9 cellular contexts compared by ENCODE assay signal in the genomic region with DNA sequence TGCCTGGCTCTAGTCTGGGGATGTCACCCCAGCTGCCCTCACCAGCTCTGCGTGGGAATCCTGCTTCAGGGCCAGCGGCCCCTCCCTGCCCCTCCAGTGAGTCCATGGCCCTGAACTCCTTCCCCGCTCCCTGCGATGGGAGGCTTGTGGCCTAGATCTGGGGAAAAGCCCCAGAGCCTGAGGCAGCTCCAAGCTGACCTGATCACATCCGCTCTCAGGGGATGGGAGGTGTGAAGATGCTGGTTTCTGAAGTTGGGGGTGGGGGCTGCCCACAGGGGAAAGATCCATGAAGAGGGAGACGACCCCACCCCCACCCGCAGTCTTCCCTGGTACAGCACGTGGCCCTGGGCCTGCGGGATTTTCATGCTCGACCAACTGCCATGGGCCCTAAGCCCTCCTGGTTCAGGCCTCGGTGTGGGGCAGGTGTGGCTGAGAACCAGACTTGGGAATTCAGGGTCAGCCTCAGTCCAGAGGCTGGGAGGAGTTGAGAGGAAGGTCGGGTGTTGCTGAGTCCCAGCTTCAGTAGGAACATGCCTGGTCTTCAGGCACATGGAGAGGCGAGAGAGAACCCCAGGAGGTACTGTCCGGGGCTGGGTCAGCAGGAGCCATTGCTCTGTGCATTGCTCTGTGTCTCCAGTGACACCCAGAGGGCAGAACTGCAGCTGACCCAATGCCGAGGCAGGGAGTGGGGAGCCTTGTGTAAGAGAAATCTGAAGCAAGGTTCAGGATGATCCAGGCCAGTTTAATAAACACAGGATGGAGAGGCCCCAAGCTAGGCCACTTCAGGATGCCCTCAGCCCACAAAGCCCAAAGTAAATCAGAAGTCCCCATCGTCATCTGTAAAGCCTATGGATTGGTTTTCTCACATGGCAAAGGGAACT.
DNase-seq lines count a peak whose midpoint lies in the region; ATAC-seq and TF ChIP-seq lines count a peak whose summit lies in the region.
"Had no signal": no experiment of that assay in that cellular context is flagged by ENCODE, and none has a peak within 500 bp of the region (broad histone marks: within the 10 kb centered on the region; RNA-seq: fewer than 3 reads in every experiment).

No MANE protein-coding gene starts in this region.

- peak; percentile 27 to 29 for ATAC-seq in lower lobe of right lung
- ATAC-seq in GM19463 (IDR thresholded peaks at IDR 0.05; ENCODE audit: unreplicated experiment), result no peak
- ATAC-seq in GM21717 (IDR thresholded peaks at IDR 0.05; ENCODE audit: unreplicated experiment), result no peak
- no peak for ATAC-seq in HG02623 (IDR thresholded peaks at IDR 0.05; ENCODE audit: unreplicated experiment)

- TF ChIP-seq EP300 in tibial nerve (IDR thresholded peaks at IDR 0.05), result no peak

- H4K20me1 ChIP-seq in GM23248 (ENCODE audit: insufficient read depth), result no peaks in the 10 kb centered on the region

- peak; percentile 7; the same call in 1 of the 2 replicates for TF ChIP-seq CTCF in AG04450 (IDR thresholded peaks at IDR 0.05; ENCODE audit: low read depth, low read length)
- TF ChIP-seq CTCF in breast epithelium (IDR thresholded peaks at IDR 0.05), result no peak
- TF ChIP-seq CTCF in lower lobe of right lung (IDR thresholded peaks at IDR 0.05), result no peak
- no peak for TF ChIP-seq CTCF in tibial nerve (IDR thresholded peaks at IDR 0.05)

- H3F3A ChIP-seq in GM23248 (ENCODE audit: insufficient read depth), result no peaks in the 10 kb centered on the region

- H3K9me2 ChIP-seq in GM23248 (ENCODE audit: insufficient read depth), result no peaks in the 10 kb centered on the region

- H3K4me3 ChIP-seq in AG04450 (ENCODE audit: low read depth, low read length), result no peak overlapping the region
- H3K4me3 ChIP-seq in GM23248, result no peak overlapping the region
- no peak overlapping the region for H3K4me3 ChIP-seq in breast epithelium
- H3K4me3 ChIP-seq in lower lobe of right lung, result no peak overlapping the region
- no peak overlapping the region for H3K4me3 ChIP-seq in tibial nerve

- DNase-seq in AG04450 (ENCODE audit: low read depth, low spot score), result no peak
- peak; percentile 53 for DNase-seq in GM23248
- DNase-seq in breast epithelium (ENCODE audit: low spot score in 2 of 2), result no peak
- no peak for DNase-seq in lower lobe of right lung
- DNase-seq in tibial nerve (ENCODE audit: low spot score in 2 of 2), result no peak

- H3K79me2 ChIP-seq in GM23248 (ENCODE audit: insufficient read depth), result no peaks in the 10 kb centered on the region

- H3K4me1 ChIP-seq in GM23248 (ENCODE audit: insufficient read depth) (peaks cover 19% of the 10 kb centered on the region; the same call in 1 of the 2 replicates), breast epithelium (no peaks in the 10 kb centered on the region), lower lobe of right lung (peaks cover 12% of the 10 kb centered on the region), tibial nerve (no peaks in the 10 kb centered on the region)

- H3K36me3 ChIP-seq in GM23248 (ENCODE audit: low read depth) (no peaks in the 10 kb centered on the region), breast epithelium (no peaks in the 10 kb centered on the region), lower lobe of right lung (no peaks in the 10 kb centered on the region), tibial nerve (no peaks in the 10 kb centered on the region)

- CTCF ChIA-PET in AG04450 (lab: Charles Lee), result interaction anchor here (1.0 to 4.4 kb wide), 3 partner anchors 19 to 485 kb away, joined by 3 to 29 read pairs (median 8); no protein-coding TSS in a partner anchor

- no peak overlapping the region for H3K9ac ChIP-seq in GM23248

- 89 to 90% methylated on average over 12 to 16 of the region's 16 CpGs for WGBS in GM23248 (ENCODE audit: low coverage in 1 of 2, low lambda C conversion rate in 2 of 2, missing lambda C conversion rate in 2 of 2), 2 experiments
- 71 to 82% methylated on average over 7 to 16 of the region's 16 CpGs for WGBS in tibial nerve, 2 donors

- H3K27ac ChIP-seq in AG04450 (ENCODE audit: low read depth, low read length), result no peak overlapping the region
- no peak overlapping the region for H3K27ac ChIP-seq in GM23248
- H3K27ac ChIP-seq in breast epithelium, result peak overlapping the region; percentile 65 to 95
- H3K27ac ChIP-seq in lower lobe of right lung, result peak overlapping the region; percentile 42
- H3K27ac ChIP-seq in tibial nerve, result no peak overlapping the region
- H3K27ac ChIP-seq: RWPE1 had no signal

- intact Hi-C loops in breast epithelium (cut with DNase I; ENCODE audit: low total_unique reads), result no loop called here
- intact Hi-C loops in lower lobe of right lung (cut with DNase I), result no loop called here

- POLR2A ChIA-PET in AG04450 (lab: Yijun Ruan, JAX), result no interaction called here

- no peak overlapping the region for H3K4me2 ChIP-seq in GM23248 (ENCODE audit: unreplicated experiment)

- H3K9me3 ChIP-seq in AG04450 (ENCODE audit: control insufficient read depth, insufficient read depth, low read length) (no peaks in the 10 kb centered on the region), GM23248 (ENCODE audit: low read depth) (no peaks in the 10 kb centered on the region), breast epithelium (no peaks in the 10 kb centered on the region), lower lobe of right lung (no peaks in the 10 kb centered on the region), tibial nerve (peaks cover 0 to 1% (median 0%) of the 10 kb centered on the region in 4 donors)

- H3K27me3 ChIP-seq in AG04450 (ENCODE audit: control insufficient read depth, insufficient read depth, low read length) (no peaks in the 10 kb centered on the region), GM23248 (replicated peaks; ENCODE audit: insufficient read depth) (no peaks in the 10 kb centered on the region), breast epithelium (no peaks in the 10 kb centered on the region), lower lobe of right lung (ENCODE audit: low read depth) (no peaks in the 10 kb centered on the region), tibial nerve (no peaks in the 10 kb centered on the region)

- no peak overlapping the region for H2AFZ ChIP-seq in GM23248

- no peak for TF ChIP-seq POLR2A in breast epithelium (IDR thresholded peaks at IDR 0.05)
- no peak for TF ChIP-seq POLR2A in tibial nerve (IDR thresholded peaks at IDR 0.05)

- in situ Hi-C loops in GM23248 (cut with MboI), result no loop called here

Comparison
In these comparisons a context has a peak if more than half of its experiments do, and no peak if none do; other contexts are left out.
1. H3K27ac ChIP-seq: peak in breast epithelium (2 of 2) and lower lobe of right lung (single experiment); none in AG04450 (single experiment), GM23248 (single experiment) and tibial nerve (0 of 4).
2. ATAC-seq: peak in lower lobe of right lung (2 of 2); none in GM19463 (single experiment), GM21717 (single experiment) and HG02623 (single experiment).